In genomic region chr1:197787623-197788536, GRCh38 we compare ENCODE assay signal across 2 cellular contexts.
TF ChIP-seq lines count a peak whose summit lies in the region.

No MANE protein-coding gene starts in this region.

TF ChIP-seq in GM23338, 12 proteins besides CTCF, POLR2A, EP300 and RAD21 (continued from another document):
- TF ChIP-seq REST (IDR thresholded peaks at IDR 0.05; ENCODE audit: unreplicated experiment) = no peak
- no peak for TF ChIP-seq ZNF114 (CRISPR knock-in tag; IDR thresholded peaks at IDR 0.05)
- TF ChIP-seq CREB1 (CRISPR knock-in tag; IDR thresholded peaks at IDR 0.05; ENCODE audit: low read depth) = no peak

TF ChIP-seq in SK-N-SH treated with all-trans-retinoic acid at 6 μM for 48 hours, 23 proteins besides CTCF, POLR2A, EP300 and RAD21 (continued from another document):
- no peak for TF ChIP-seq CSRNP3 (CRISPR knock-in tag; IDR thresholded peaks at IDR 0.05)
- no peak for TF ChIP-seq CSDC2 (CRISPR knock-in tag; IDR thresholded peaks at IDR 0.05)
- TF ChIP-seq ZNF565 (CRISPR knock-in tag; conservative IDR thresholded peaks at IDR 0.05; ENCODE audit: low read depth) = no peak
- no peak for TF ChIP-seq POU6F1 (CRISPR knock-in tag; IDR thresholded peaks at IDR 0.05; ENCODE audit: borderline replicate concordance, low read depth)
- no peak for TF ChIP-seq ZFP30 (CRISPR knock-in tag; IDR thresholded peaks at IDR 0.05)
- no peak for TF ChIP-seq TSHZ2 (CRISPR knock-in tag; IDR thresholded peaks at IDR 0.05)
- TF ChIP-seq GLIS3 (CRISPR knock-in tag; IDR thresholded peaks at IDR 0.05) = no peak
- TF ChIP-seq ARNTL (CRISPR knock-in tag; IDR thresholded peaks at IDR 0.05; ENCODE audit: borderline replicate concordance, low read depth) = no peak
- no peak for TF ChIP-seq PPARA (CRISPR knock-in tag; IDR thresholded peaks at IDR 0.05; ENCODE audit: borderline replicate concordance)
- TF ChIP-seq TOX (CRISPR knock-in tag; IDR thresholded peaks at IDR 0.05; ENCODE audit: borderline replicate concordance) = no peak
